Comparison of ENCODE assay signal across 13 cellular contexts in genomic region chr6:160233950-160234629, GRCh38. TPM values are rescaled to one million over a fixed set of nuclear protein-coding genes. Genes with fewer than 3 reads are reported as not detected.
DNase-seq lines count a peak whose midpoint lies in the region; ATAC-seq, FAIRE-seq and TF ChIP-seq lines count a peak whose summit lies in the region.
"Not testable (repeated sequence)": the region's sequence is repeated elsewhere in the genome, so short reads cannot be mapped to it uniquely, and the experiment has no call there.
"Had no signal": no experiment of that assay in that cellular context is flagged by ENCODE, and none has a peak within 500 bp of the region (broad histone marks: within the 10 kb centered on the region; RNA-seq: fewer than 3 reads in every experiment).

No MANE protein-coding gene starts in this region.

- peaks cover 12% of the 10 kb centered on the region for H3K4me1 Mint-ChIP-seq in WTC11

- peak overlapping the region; percentile 12; the same call in 1 of the 2 replicates for H3K4me3 ChIP-seq in H7 (ENCODE audit: insufficient read depth, low read depth, low read length)
- not testable (repeated sequence) for H3K4me3 ChIP-seq in HUES48 (ENCODE audit: low read depth, low read length); H1 (ENCODE audit: extremely low read depth in 1 of 4, insufficient read depth in 2 of 4, low read depth in 3 of 4, low read length in 4 of 4); mesendoderm (ENCODE audit: low read length)

- peaks cover 15% of the 10 kb centered on the region for H3K27me3 Mint-ChIP-seq in WTC11 (ENCODE audit: low read depth)

- not testable (repeated sequence) for H3K79me1 ChIP-seq in H1 (ENCODE audit: low read depth, low read length); mesendoderm (ENCODE audit: low read length)

- DNase-seq in H7; WTC11 (ENCODE audit: low spot score); H1 (ENCODE audit: low read depth in 1 of 2, low spot score in 2 of 2): not testable (repeated sequence)
- peak; percentile 60 for DNase-seq in mesendoderm

- not testable (repeated sequence) for H4K20me1 ChIP-seq in H1 (replicated peaks in 1 of 2; ENCODE audit: control insufficient read depth in 1 of 2, insufficient read depth in 2 of 2, low read length in 2 of 2)

- H3K4me1 ChIP-seq in HUES48 (ENCODE audit: control insufficient read depth, insufficient read depth, low read length); H1 (replicated peaks in 1 of 4; ENCODE audit: control insufficient read depth in 3 of 4, insufficient read depth in 4 of 4, low read length in 3 of 4); mesendoderm (ENCODE audit: control insufficient read depth, low read depth, low read length): not testable (repeated sequence)

- not testable (repeated sequence) for H3K4me3 Mint-ChIP-seq in WTC11

- CTCF ChIA-PET in WTC11 (lab: Charles Lee), result interaction anchor here (1.4 to 2.1 kb wide), 2 partner anchors 12 to 13 kb away, joined by 3 to 8 read pairs; no protein-coding TSS in a partner anchor
- CTCF ChIA-PET in H1 (lab: Charles Lee; ENCODE audit: partially characterized antibody), result interaction anchor here (0.7 to 1.6 kb wide), 3 partner anchors 12 to 37 kb away, joined by 3 to 10 read pairs (median 4); no protein-coding TSS in a partner anchor

- not testable (repeated sequence) for H2AK5ac ChIP-seq in H1 (ENCODE audit: low read depth, low read length); mesendoderm (ENCODE audit: low read length)

- TF ChIP-seq EP300 in H1 (IDR thresholded peaks at IDR 0.05; ENCODE audit: borderline replicate concordance in 1 of 2, low read depth in 2 of 2, low read length in 2 of 2), result not testable (repeated sequence)

- not testable (repeated sequence) for H3K4ac ChIP-seq in H1 (replicated peaks; ENCODE audit: insufficient read length, low read depth, low read length); mesendoderm (ENCODE audit: low read depth, low read length)

- POLR2A ChIA-PET in WTC11 (lab: Charles Lee), result not testable (repeated sequence)
- POLR2A ChIA-PET in H1 (lab: Charles Lee; ENCODE audit: partially characterized antibody), result interaction anchor here (1.1 to 1.2 kb wide), 2 partner anchors 9 to 11 kb away, joined by 3 read pairs; no protein-coding TSS in a partner anchor

- ATAC-seq in WTC11, result peak; percentile 89

- not testable (repeated sequence) for H3K9ac ChIP-seq in HUES48 (ENCODE audit: low read depth, low read length); H1 (replicated peaks in 1 of 4; ENCODE audit: extremely low read depth in 1 of 4, low read depth in 3 of 4, low read length in 3 of 4)
- H3K9ac ChIP-seq in mesendoderm (ENCODE audit: low read length), result peak overlapping the region; percentile 42

- TF ChIP-seq POLR2A in H1 (IDR thresholded peaks at IDR 0.05; ENCODE audit: control extremely low read depth in 1 of 2, low read depth in 2 of 2, low read length in 2 of 2), result not testable (repeated sequence)

- TF ChIP-seq CTCF in WTC11 (IDR thresholded peaks at IDR 0.05), result not testable (repeated sequence)
- peak in 1 of 3 experiments; percentile 10; a peak in 1 of 4 replicates for TF ChIP-seq CTCF in H1 (IDR thresholded peaks at IDR 0.05; ENCODE audit: control extremely low read depth in 1 of 3, insufficient read depth in 1 of 3, low read depth in 1 of 3, low read length in 3 of 3)

- peak overlapping the region; percentile 52 for H4K91ac ChIP-seq in H1 (replicated peaks; ENCODE audit: insufficient read length, low read length)

- H3K18ac ChIP-seq in H1 (ENCODE audit: extremely low read depth, low read length), result peak overlapping the region; percentile 7; the same call in 1 of the 2 replicates
- peak overlapping the region; percentile 44 for H3K18ac ChIP-seq in mesendoderm (ENCODE audit: low read length)

- peak overlapping the region; percentile 69; the same call in 1 of the 2 replicates for H2BK5ac ChIP-seq in H1 (ENCODE audit: low read depth, low read length)
- H2BK5ac ChIP-seq in mesendoderm (ENCODE audit: low read length), result peak overlapping the region; percentile 87

- TF ChIP-seq RAD21 in H1 (IDR thresholded peaks at IDR 0.05 in 1 of 2, conservative IDR thresholded peaks at IDR 0.05 in 1 of 2; ENCODE audit: low read depth in 2 of 2, low read length in 2 of 2), result not testable (repeated sequence)

- not testable (repeated sequence) for H3K27ac Mint-ChIP-seq in WTC11

- not testable (repeated sequence) for H3K14ac ChIP-seq in H1 (ENCODE audit: insufficient read length)

- peaks cover 41% of the 10 kb centered on the region for H3K9me3 ChIP-seq in HUES48 (ENCODE audit: control insufficient read depth, insufficient read depth, low read length)
- peaks cover 15 to 32% of the 10 kb centered on the region in 2 experiments for H3K9me3 ChIP-seq in H1 (ENCODE audit: insufficient read depth in 2 of 2, low read depth in 1 of 2, low read length in 1 of 2)

- H2BK120ac ChIP-seq in H1 (replicated peaks; ENCODE audit: low read depth, low read length), result not testable (repeated sequence)
- peak overlapping the region; percentile 17 for H2BK120ac ChIP-seq in mesendoderm (ENCODE audit: low read depth, low read length)

- 74% methylated on average over 12 of the region's 12 CpGs; no CpG with 5 or more reads in 1 of the 2 experiments for WGBS in H1 (ENCODE audit: extremely low coverage in 1 of 2, insufficient coverage in 1 of 2, insufficient read length in 1 of 2, insufficient replicate concordance in 2 of 2, low coverage in 1 of 2, low lambda C conversion rate in 2 of 2, missing lambda C conversion rate in 1 of 2), 2 experiments
- no CpG with 5 or more reads among the region's 12 CpGs for WGBS in mesendoderm (ENCODE audit: extremely low coverage, insufficient coverage, low lambda C conversion rate)

- H2BK15ac ChIP-seq in H1 (ENCODE audit: low read length); mesendoderm (replicated peaks; ENCODE audit: low read depth): not testable (repeated sequence)

- not testable (repeated sequence) for H3K56ac ChIP-seq in H1 (replicated peaks; ENCODE audit: insufficient read length, low read depth, low read length)
- H3K56ac ChIP-seq in mesendoderm (ENCODE audit: low read length), result peak overlapping the region; percentile 79

- peaks cover 41% of the 10 kb centered on the region for H3K36me3 Mint-ChIP-seq in WTC11

- H4K8ac ChIP-seq in H1 (ENCODE audit: extremely low read depth, insufficient read depth, low read length), result not testable (repeated sequence)
- H4K8ac ChIP-seq in mesendoderm (ENCODE audit: low read depth, low read length), result peak overlapping the region; percentile 13

- H3K27ac ChIP-seq in HUES48 (ENCODE audit: low read depth, low read length) (peak overlapping the region; percentile 64), mesendoderm (ENCODE audit: low read depth, low read length) (peak overlapping the region; percentile 76)
- H3K27ac ChIP-seq in H1 (ENCODE audit: low read depth, low read length), result not testable (repeated sequence)

- not testable (repeated sequence) for H2BK12ac ChIP-seq in H1 (ENCODE audit: low read depth, low read length)

- not testable (repeated sequence) for H3K23ac ChIP-seq in H1 (ENCODE audit: insufficient read length); mesendoderm (ENCODE audit: low read length)

- H2AFZ ChIP-seq in H1 (ENCODE audit: low read length), result peak overlapping the region; percentile 63; the same call in 1 of the 2 replicates

- peaks cover 42% of the 10 kb centered on the region for H3K9me3 Mint-ChIP-seq in WTC11

- not testable (repeated sequence) for H3K27me3 ChIP-seq in H7 (ENCODE audit: control insufficient read depth, insufficient read depth, low read length); HUES48 (ENCODE audit: control insufficient read depth, insufficient read depth, low read length); H1 (replicated peaks in 1 of 4; ENCODE audit: control insufficient read depth in 3 of 4, extremely low read depth in 1 of 4, insufficient read depth in 3 of 4, low read length in 3 of 4); mesendoderm (ENCODE audit: insufficient read depth, low read length, poor library complexity)

- H4K5ac ChIP-seq in H1 (ENCODE audit: insufficient read length, low read depth, low read length); mesendoderm (ENCODE audit: low read length): not testable (repeated sequence)

- H3K79me2 ChIP-seq in H1 (ENCODE audit: control insufficient read depth in 1 of 2, insufficient read depth in 2 of 2, low read length in 2 of 2); mesendoderm (ENCODE audit: control insufficient read depth, insufficient read depth, low read length): not testable (repeated sequence)

- not testable (repeated sequence) for H3K36me3 ChIP-seq in H7 (replicated peaks; ENCODE audit: control insufficient read depth, insufficient read depth, low read length); HUES48 (ENCODE audit: control insufficient read depth, insufficient read depth, low read length); H1 (ENCODE audit: control insufficient read depth in 2 of 4, insufficient read depth in 4 of 4, low read length in 3 of 4); mesendoderm (ENCODE audit: control insufficient read depth, insufficient read depth, low read length)

- peak overlapping the region; percentile 32; the same call in 1 of the 2 replicates for H2BK20ac ChIP-seq in H1 (ENCODE audit: low read length)

- not testable (repeated sequence) for H3K23me2 ChIP-seq in H1 (ENCODE audit: low read depth, low read length)

- not testable (repeated sequence) for FAIRE-seq in H1 (lab: Jason Lieb, UNC)

- H3K4me2 ChIP-seq in H1 (ENCODE audit: insufficient read depth in 1 of 2, low read depth in 2 of 2, low read length in 2 of 2); mesendoderm (ENCODE audit: low read length): not testable (repeated sequence)

RNA-seq across cellular contexts. Expression of gene SLC22A2, which starts 24.5 kb away (rescaled TPM):
- 0.42 and 1.1 TPM in 2 replicates for total RNA-seq in H7 (2014; rRNA removed; shearing (Covaris generic))
- 0.44 to 0.96 TPM (median 0.78 TPM) in 3 replicates for total RNA-seq in WTC11 (2021)
- 1.2 and 1.4 TPM in 2 replicates for total RNA-seq in H1 (2021; fragmentation: NEBNext Ultra II Directional; extraction: Animal tissue kit (Norgen Biotek cat#: 25700))
- 0.23 TPM in 1 of 2 replicates, not detected in the other for polyA plus RNA-seq in H1 (2011; rRNA removed)
- 0.23 TPM for polyA plus RNA-seq in H1 (2011; cell fraction: cytosol; rRNA removed)
- 0.24 TPM for polyA plus RNA-seq in H1 (2011; cell fraction: nucleus; rRNA removed)
- 0.24 to 0.57 TPM (median 0.31 TPM) in 4 replicates for polyA plus RNA-seq in H1 (2012, experiment 1 of 2)
- polyA plus RNA-seq in H1 (2012, experiment 2 of 2), result not detected
- 0.75 TPM for polyA plus RNA-seq in H1 (2013, experiment 1 of 2)
- 0.75 TPM for polyA plus RNA-seq in H1 (2013, experiment 2 of 2)
- 0.28 and 1.2 TPM in 2 replicates for polyA minus RNA-seq in H1 (2011; rRNA and poly(A)+ RNA removed)
- polyA minus RNA-seq in H1 (2011; cell fraction: cytosol; rRNA and poly(A)+ RNA removed), result not detected
- polyA minus RNA-seq in H1 (2011; cell fraction: nucleus; rRNA and poly(A)+ RNA removed), result 0.40 TPM
- 2.3 TPM for polyA plus RNA-seq in mesendoderm (2013, experiment 1 of 2)
- 2.2 TPM for polyA plus RNA-seq in mesendoderm (2013, experiment 2 of 2)
- total RNA-seq: A673; CD4-positive, alpha-beta memory T cell; CD4-positive, CD25-positive, alpha-beta regulatory T cell; CD8-positive, alpha-beta memory T cell; G401; GM12878 had no signal
- polyA plus RNA-seq: AG04450; CD14-positive monocyte; CD4-positive, alpha-beta memory T cell; CD4-positive, CD25-positive, alpha-beta regulatory T cell; CD8-positive, alpha-beta memory T cell had no signal
